Comparison of ENCODE assay signal across 16 cellular contexts in genomic region chr4:93384211-93384610, GRCh38.
DNase-seq lines count a peak whose midpoint lies in the region; ATAC-seq and TF ChIP-seq lines count a peak whose summit lies in the region.
"Had no signal": no experiment of that assay in that cellular context is flagged by ENCODE, and none has a peak within 500 bp of the region (broad histone marks: within the 10 kb centered on the region; RNA-seq: fewer than 3 reads in every experiment).

No MANE protein-coding gene starts in this region.

- H3K4me1 Mint-ChIP-seq in Calu3 (ENCODE audit: low read depth, unreplicated experiment) = peaks cover 7% of the 10 kb centered on the region
- H3K4me1 Mint-ChIP-seq: CD14-positive monocyte had no signal

- H3K36me3 Mint-ChIP-seq in Calu3 (ENCODE audit: insufficient read depth, unreplicated experiment) = no peaks in the 10 kb centered on the region
- H3K36me3 Mint-ChIP-seq: CD14-positive monocyte had no signal

- no TSS peak for BruUV-seq in Calu3 (replicated peaks; lab: Mats Ljungman, UMichigan)

- TF ChIP-seq CTCF in Calu3 (IDR thresholded peaks at IDR 0.05; ENCODE audit: unreplicated experiment) (no peak), brain microvascular endothelial cell (IDR thresholded peaks at IDR 0.05; ENCODE audit: low read depth, low read length, missing control alignments) (no peak)

- in situ Hi-C loops in brain microvascular endothelial cell (cut with HindIII; ENCODE audit: low pct_ligation_motif_present, low sequenced_read_pairs) = no loop called here

- ATAC-seq in HG02610 (IDR thresholded peaks at IDR 0.05; ENCODE audit: unreplicated experiment) (no peak), left colon (no peak)

- H3K27ac ChIP-seq in brain microvascular endothelial cell = peak overlapping the region; percentile 33

- no peak overlapping the region for H3K4me3 ChIP-seq in brain microvascular endothelial cell (ENCODE audit: low read depth, low read length)

- POLR2A ChIA-PET in HEK293T (lab: Yijun Ruan, JAX) = no interaction called here

- H3K36me3 ChIP-seq in brain microvascular endothelial cell (replicated peaks) = no peaks in the 10 kb centered on the region

- CTCF ChIA-PET in Calu3 (lab: Charles Lee) = no interaction called here
- CTCF ChIA-PET in HEK293T (lab: Yijun Ruan, JAX) = no interaction called here

- DNase-seq in Calu3 (no peak), M059J (ENCODE audit: low read depth) (peak; percentile 64), brain microvascular endothelial cell (no peak), renal cortical epithelial cell (ENCODE audit: low read depth) (peak; percentile 29), HEK293T (ENCODE audit: extremely low spot score) (no peak), left colon (no peak)
- DNase-seq: AML-193, Caco-2, H7, KG1, NCI-H1436, NCI-H2029, NCI-H510A, NCI-H774 had no signal

- peak overlapping the region; percentile 27 for H3K27ac Mint-ChIP-seq in Calu3 (ENCODE audit: unreplicated experiment)
- H3K27ac Mint-ChIP-seq: CD14-positive monocyte had no signal

- H3K27me3 ChIP-seq in brain microvascular endothelial cell (replicated peaks) = no peaks in the 10 kb centered on the region

- intact Hi-C loops in Calu3 (cut with micrococcal nuclease; ENCODE audit: unreplicated experiment) = no loop called here
- intact Hi-C loops in left colon (cut with DNase I, micrococcal nuclease) = no loop called here

- H3K9me3 Mint-ChIP-seq in Calu3 (ENCODE audit: low read depth, unreplicated experiment) = no peaks in the 10 kb centered on the region

- H3K27me3 Mint-ChIP-seq in Calu3 (ENCODE audit: unreplicated experiment) = no peaks in the 10 kb centered on the region

- no peak overlapping the region for H3K4me3 Mint-ChIP-seq in Calu3 (ENCODE audit: low read depth, unreplicated experiment)
- H3K4me3 Mint-ChIP-seq: CD14-positive monocyte had no signal

TF ChIP-seq in HEK293T, 16 proteins besides CTCF, POLR2A, EP300 and RAD21:
- no peak for TF ChIP-seq NFRKB (IDR thresholded peaks at IDR 0.05)
- TF ChIP-seq SUZ12 (IDR thresholded peaks at IDR 0.05) = no peak
- TF ChIP-seq ARNT (IDR thresholded peaks at IDR 0.05) = no peak
- no peak for TF ChIP-seq HDGF (IDR thresholded peaks at IDR 0.05; ENCODE audit: borderline replicate concordance)
- no peak for TF ChIP-seq L3MBTL2 (conservative IDR thresholded peaks at IDR 0.05)
- no peak for TF ChIP-seq FOXK2 (IDR thresholded peaks at IDR 0.05)
- TF ChIP-seq PKNOX1 (IDR thresholded peaks at IDR 0.05) = no peak
- no peak for TF ChIP-seq CTBP1 (IDR thresholded peaks at IDR 0.05; ENCODE audit: borderline replicate concordance)
- no peak for TF ChIP-seq FOXM1 (IDR thresholded peaks at IDR 0.05; ENCODE audit: borderline replicate concordance)
TF ChIP-seq in HEK293T: peak in this region for 0.

Comparison
In these comparisons a context has a peak if more than half of its experiments do, and no peak if none do; other contexts are left out.
1. DNase-seq: peak in M059J (single experiment) and renal cortical epithelial cell (single experiment); none in Calu3 (single experiment), brain microvascular endothelial cell (single experiment), HEK293T (single experiment) and left colon (0 of 2).